Comparison of ENCODE assay signal across 14 cellular contexts in the genomic region with DNA sequence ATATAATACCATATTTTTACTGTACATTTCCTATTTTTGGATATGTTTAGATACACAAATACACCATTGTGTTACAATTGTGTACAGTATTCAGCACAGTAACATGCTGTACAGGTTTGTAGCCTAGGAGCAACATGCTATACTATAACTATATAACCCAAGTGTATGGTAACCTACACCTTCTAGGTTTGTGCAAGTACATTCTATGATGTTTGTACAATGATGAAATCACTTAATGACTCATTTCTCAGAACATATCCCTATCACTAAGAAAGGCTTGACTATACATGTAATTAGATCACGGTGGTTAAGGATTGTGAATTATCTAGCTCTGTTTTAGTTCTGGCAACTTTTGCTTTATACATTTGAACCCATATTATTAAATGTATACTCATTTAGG. TPM values are rescaled to one million over a fixed set of nuclear protein-coding genes. Genes with fewer than 3 reads are reported as not detected.
A peak's percentile ranks its signal among the peaks of the same experiment; 100 is the strongest.
DNase-seq lines count a peak whose midpoint lies in the region; ATAC-seq and TF ChIP-seq lines count a peak whose summit lies in the region.
"Had no signal": no experiment of that assay in that cellular context is flagged by ENCODE, and none has a peak within 500 bp of the region (broad histone marks: within the 10 kb centered on the region; RNA-seq: fewer than 3 reads in every experiment).

No MANE protein-coding gene starts in this region.

- dilution Hi-C loops in IMR-90 (cut with HindIII; ENCODE audit: low sequenced_read_pairs, unreplicated experiment), result no loop called here

- no peaks in the 10 kb centered on the region for H3K9me3 Mint-ChIP-seq in type B pancreatic cell
- H3K9me3 Mint-ChIP-seq: activated CD4-positive, alpha-beta memory T cell treated with anti-CD3 and anti-CD28 coated beads, Interleukin-2, amount 10 ng/mL, durations not matched to agents 7 days and 5 days; CD4-positive, alpha-beta memory T cell; neural progenitor cell had no signal

- no peaks in the 10 kb centered on the region for H3K27me3 ChIP-seq in GM23248 (replicated peaks; ENCODE audit: insufficient read depth)
- no peaks in the 10 kb centered on the region for H3K27me3 ChIP-seq in IMR-90 (ENCODE audit: control insufficient read depth, insufficient read depth, low read length)
- no peaks in the 10 kb centered on the region for H3K27me3 ChIP-seq in kidney epithelial cell (ENCODE audit: control insufficient read depth, insufficient read depth, low read length)
- H3K27me3 ChIP-seq: neural progenitor cell had no signal

- DNase-seq in GM23248, result peak; percentile 33
- peak; percentile 70 for DNase-seq in IMR-90
- peak; percentile 9 for DNase-seq in astrocyte of the hippocampus (ENCODE audit: low read depth, low spot score)
- DNase-seq in kidney epithelial cell (ENCODE audit: low read depth), result peak; percentile 16
- no peak for DNase-seq in type B pancreatic cell (ENCODE audit: extremely low spot score, unreplicated experiment)
- DNase-seq in NCI-H446 treated with DMSO at 0.1 percent for 48 hours (lab: John Stamatoyannopoulos, UW), result no peak
- DNase-seq: activated CD4-positive, alpha-beta memory T cell treated with anti-CD3 and anti-CD28 coated beads, Interleukin-2, amount 10 ng/mL, durations not matched to agents 7 days and 5 days; activated gamma-delta T cell; CD4-positive, alpha-beta memory T cell; hippocampal formation; NCI-H1092 had no signal

- no peaks in the 10 kb centered on the region for H3K79me1 ChIP-seq in IMR-90 (ENCODE audit: low read depth in 1 of 2, low read length in 2 of 2)

- in situ Hi-C loops in GM23248 (cut with MboI), result no loop called here
- in situ Hi-C loops in IMR-90 (cut with MboI; ENCODE audit: low sequenced_read_pairs), result no loop called here

- no peaks in the 10 kb centered on the region for H3K79me2 ChIP-seq in GM23248 (ENCODE audit: insufficient read depth)

- H2BK20ac ChIP-seq in IMR-90 (ENCODE audit: low read depth, low read length), result no peak overlapping the region

- no peaks in the 10 kb centered on the region for H3K9me3 ChIP-seq in GM23248 (ENCODE audit: low read depth)
- H3K9me3 ChIP-seq in IMR-90 (ENCODE audit: control insufficient read depth, insufficient read depth, low read length), result no peaks in the 10 kb centered on the region

- H3K36me3 Mint-ChIP-seq in type B pancreatic cell, result no peaks in the 10 kb centered on the region
- H3K36me3 Mint-ChIP-seq: CD4-positive, alpha-beta memory T cell; neural progenitor cell had no signal

- no TSS peak for BruUV-seq in IMR-90 (replicated peaks; lab: Mats Ljungman, UMichigan)

- no peak overlapping the region for H2AFZ ChIP-seq in GM23248
- H2AFZ ChIP-seq in IMR-90 (replicated peaks; ENCODE audit: low read length, poor library complexity), result no peak overlapping the region
- H2AFZ ChIP-seq: neural progenitor cell had no signal

- H3K9ac ChIP-seq in GM23248, result no peak overlapping the region
- no peak overlapping the region for H3K9ac ChIP-seq in IMR-90 (ENCODE audit: low read depth, low read length)
- H3K9ac ChIP-seq: neural progenitor cell had no signal

- H4K20me1 ChIP-seq in GM23248 (ENCODE audit: insufficient read depth) (no peaks in the 10 kb centered on the region), IMR-90 (ENCODE audit: insufficient read depth, low read length) (no peaks in the 10 kb centered on the region)

- H3K27ac ChIP-seq in GM23248 (no peak overlapping the region), IMR-90 (ENCODE audit: insufficient read depth, low read length) (no peak overlapping the region)
- H3K27ac ChIP-seq: neural progenitor cell had no signal

- H3K23ac ChIP-seq in IMR-90 (ENCODE audit: low read depth, low read length), result no peak overlapping the region

- no peak for TF ChIP-seq POLR2A in IMR-90 (IDR thresholded peaks at IDR 0.05; ENCODE audit: low read depth, low read length)

- H3K4me2 ChIP-seq in GM23248 (ENCODE audit: unreplicated experiment) (no peak overlapping the region), IMR-90 (ENCODE audit: low read depth, low read length) (no peak overlapping the region)
- H3K4me2 ChIP-seq: neural progenitor cell had no signal

- H3K36me3 ChIP-seq in GM23248 (ENCODE audit: low read depth), result no peaks in the 10 kb centered on the region
- no peaks in the 10 kb centered on the region for H3K36me3 ChIP-seq in IMR-90 (ENCODE audit: control insufficient read depth, insufficient read depth, low read length)
- no peaks in the 10 kb centered on the region for H3K36me3 ChIP-seq in kidney epithelial cell (ENCODE audit: control insufficient read depth, insufficient read depth, low read length)
- H3K36me3 ChIP-seq: neural progenitor cell had no signal

- no peaks in the 10 kb centered on the region for H3K4me1 Mint-ChIP-seq in type B pancreatic cell (ENCODE audit: unreplicated experiment)
- H3K4me1 Mint-ChIP-seq: neural progenitor cell had no signal

- no peak overlapping the region for H3K14ac ChIP-seq in IMR-90 (replicated peaks; ENCODE audit: low read depth, low read length)

- no peaks in the 10 kb centered on the region for H3K4me1 ChIP-seq in GM23248 (ENCODE audit: insufficient read depth)
- H3K4me1 ChIP-seq in IMR-90 (ENCODE audit: control insufficient read depth, insufficient read depth, low read length), result no peaks in the 10 kb centered on the region
- H3K4me1 ChIP-seq: neural progenitor cell had no signal

- no peak overlapping the region for H3K56ac ChIP-seq in IMR-90 (ENCODE audit: extremely low read depth, insufficient read depth, low read length)

- TF ChIP-seq CTCF in IMR-90 (conservative IDR thresholded peaks at IDR 0.05; ENCODE audit: low read depth, low read length), result no peak
- TF ChIP-seq CTCF in kidney epithelial cell (IDR thresholded peaks at IDR 0.05; ENCODE audit: insufficient read depth, low read length, poor library complexity, severe bottlenecking), result no peak
- no peak for TF ChIP-seq CTCF in type B pancreatic cell (conservative IDR thresholded peaks at IDR 0.05)

- POLR2A ChIA-PET in IMR-90 (lab: Charles Lee; ENCODE audit: unreplicated experiment), result no interaction called here

- no peak overlapping the region for H3K4ac ChIP-seq in IMR-90 (ENCODE audit: low read depth, low read length)

- H3F3A ChIP-seq in GM23248 (ENCODE audit: insufficient read depth), result no peaks in the 10 kb centered on the region

- H4K5ac ChIP-seq in IMR-90 (ENCODE audit: low read depth, low read length), result no peak overlapping the region

- intact Hi-C loops in IMR-90 (cut with micrococcal nuclease), result loop anchor here (2.0 kb wide), 1 partner anchor 21 kb away; no protein-coding TSS in a partner anchor

- no peak overlapping the region for H3K27ac Mint-ChIP-seq in type B pancreatic cell
- H3K27ac Mint-ChIP-seq: activated CD4-positive, alpha-beta memory T cell treated with anti-CD3 and anti-CD28 coated beads, Interleukin-2, amount 10 ng/mL, durations not matched to agents 7 days and 5 days; CD4-positive, alpha-beta memory T cell; neural progenitor cell had no signal

- no peak overlapping the region for H3K18ac ChIP-seq in IMR-90 (ENCODE audit: low read depth, low read length)

- no peak overlapping the region for H3K4me3 ChIP-seq in GM23248
- H3K4me3 ChIP-seq in IMR-90 (ENCODE audit: insufficient read depth, low read depth, low read length), result no peak overlapping the region
- H3K4me3 ChIP-seq in kidney epithelial cell (ENCODE audit: low read depth, low read length), result no peak overlapping the region
- H3K4me3 ChIP-seq: neural progenitor cell had no signal

- no peak overlapping the region for H4K91ac ChIP-seq in IMR-90 (ENCODE audit: insufficient read depth, low read depth, low read length)

- CTCF ChIA-PET in IMR-90 (lab: Yijun Ruan, JAX), result no interaction called here

- H2BK120ac ChIP-seq in IMR-90 (ENCODE audit: low read depth, low read length), result no peak overlapping the region

- 80 to 89% methylated on average over 1 of the region's 1 CpG for WGBS in GM23248 (ENCODE audit: low coverage in 1 of 2, low lambda C conversion rate in 2 of 2, missing lambda C conversion rate in 2 of 2), 2 experiments
- no CpG with 5 or more reads among the region's 1 CpG for WGBS in IMR-90 (ENCODE audit: extremely low coverage in 2 of 2, insufficient read length in 1 of 2), 2 experiments

- H3K4me3 Mint-ChIP-seq in type B pancreatic cell, result no peak overlapping the region
- H3K4me3 Mint-ChIP-seq: activated CD4-positive, alpha-beta memory T cell treated with anti-CD3 and anti-CD28 coated beads, Interleukin-2, amount 10 ng/mL, durations not matched to agents 7 days and 5 days; CD4-positive, alpha-beta memory T cell; neural progenitor cell had no signal

- no peak overlapping the region for H2AK5ac ChIP-seq in IMR-90 (ENCODE audit: low read depth, low read length)

- no peak overlapping the region for H2AK9ac ChIP-seq in IMR-90 (replicated peaks; ENCODE audit: low read depth, low read length, poor library complexity)

- no peak overlapping the region for H2BK5ac ChIP-seq in IMR-90 (ENCODE audit: low read depth, low read length, poor library complexity, severe bottlenecking)

- no peak for TF ChIP-seq RAD21 in IMR-90 (IDR thresholded peaks at IDR 0.05; ENCODE audit: low read length)

- no peaks in the 10 kb centered on the region for H3K9me1 ChIP-seq in IMR-90 (ENCODE audit: insufficient read depth, low read length)

- peak; percentile 63 for ATAC-seq in IMR-90 (ENCODE audit: low read depth)
- ATAC-seq in GM21619 (IDR thresholded peaks at IDR 0.05; ENCODE audit: unreplicated experiment), result no peak
- ATAC-seq: sciatic nerve had no signal

- no peaks in the 10 kb centered on the region for H3K27me3 Mint-ChIP-seq in type B pancreatic cell

- no peaks in the 10 kb centered on the region for H3K9me2 ChIP-seq in GM23248 (ENCODE audit: insufficient read depth)

- no peak overlapping the region for H2BK15ac ChIP-seq in IMR-90 (ENCODE audit: low read depth, low read length)

- no peak overlapping the region for H4K8ac ChIP-seq in IMR-90 (ENCODE audit: low read depth in 2 of 2, low read length in 2 of 2)

RNA-seq across cellular contexts. Expression of a gene that starts 31.3 kb away (rescaled TPM):
- 2.0 and 3.1 TPM in 2 replicates for total RNA-seq in GM23248 (2014; rRNA removed; shearing (Covaris generic))
- polyA plus RNA-seq in GM23248 (2016; fragmentation: Nextera tagmentation; extraction: Ambion mirVana) (9.4 and 10.9 TPM in 2 replicates), IMR-90 (2012; rRNA removed) (2.1 and 2.5 TPM in 2 replicates)
- total RNA-seq in IMR-90 (2012; rRNA removed) (1.8 and 2.8 TPM in 2 replicates), kidney epithelial cell (2.5 and 4.4 TPM in 2 replicates), type B pancreatic cell (ENCODE audit: low replicate concordance) (2.9 and 8.2 TPM in 2 replicates)
- polyA plus RNA-seq in IMR-90 (2012; cell fraction: cytosol; rRNA removed), result 0.42 and 0.66 TPM in 2 replicates
- polyA plus RNA-seq in IMR-90 (2012; cell fraction: nucleus; rRNA removed; ENCODE audit: low replicate concordance), result 0.35 and 2.8 TPM in 2 replicates

RNA-seq across cellular contexts. Expression of a gene that starts 38.8 kb away (rescaled TPM):
- 38.4 and 70.3 TPM in 2 replicates for total RNA-seq in GM23248 (2014; rRNA removed; shearing (Covaris generic))
- polyA plus RNA-seq in GM23248 (2016; fragmentation: Nextera tagmentation; extraction: Ambion mirVana) (116 and 125 TPM in 2 replicates), IMR-90 (2012; rRNA removed) (13.5 and 20.7 TPM in 2 replicates)
- total RNA-seq in IMR-90 (2012; rRNA removed) (6.9 and 14.5 TPM in 2 replicates), kidney epithelial cell (52.2 and 71.8 TPM in 2 replicates), type B pancreatic cell (ENCODE audit: low replicate concordance) (18.4 TPM in 2 replicates)
- polyA plus RNA-seq in IMR-90 (2012; cell fraction: cytosol; rRNA removed), result 59.3 and 202 TPM in 2 replicates
- polyA plus RNA-seq in IMR-90 (2012; cell fraction: nucleus; rRNA removed; ENCODE audit: low replicate concordance), result 11.2 and 12.1 TPM in 2 replicates

RNA-seq across cellular contexts. Expression of a gene that starts 57.9 kb away (rescaled TPM):
- 42.1 and 43.7 TPM in 2 replicates for total RNA-seq in GM23248 (2014; rRNA removed; shearing (Covaris generic))
- polyA plus RNA-seq in GM23248 (2016; fragmentation: Nextera tagmentation; extraction: Ambion mirVana) (61.6 and 68.5 TPM in 2 replicates), IMR-90 (2012; rRNA removed) (1.2 and 1.6 TPM in 2 replicates)
- total RNA-seq in IMR-90 (2012; rRNA removed) (1.6 and 2.2 TPM in 2 replicates), kidney epithelial cell (6.1 and 7.5 TPM in 2 replicates), type B pancreatic cell (ENCODE audit: low replicate concordance) (82.7 and 187 TPM in 2 replicates)
- 1.0 and 1.4 TPM in 2 replicates for polyA plus RNA-seq in IMR-90 (2012; cell fraction: cytosol; rRNA removed)
- 0.37 and 0.46 TPM in 2 replicates for polyA plus RNA-seq in IMR-90 (2012; cell fraction: nucleus; rRNA removed; ENCODE audit: low replicate concordance)
- total RNA-seq: activated CD4-positive, alpha-beta memory T cell treated with anti-CD3 and anti-CD28 coated beads, Interleukin-2, amount 10 ng/mL, durations not matched to agents 7 days and 5 days; CD4-positive, alpha-beta memory T cell had no signal
- polyA plus RNA-seq: CD4-positive, alpha-beta memory T cell had no signal

Comparison
In these comparisons a context has a peak if more than half of its experiments do, and no peak if none do; other contexts are left out.
1. DNase-seq: peak in GM23248 (single experiment), IMR-90 (single experiment), astrocyte of the hippocampus (single experiment) and kidney epithelial cell (single experiment); none in type B pancreatic cell (single experiment) and NCI-H446 treated with DMSO at 0.1 percent for 48 hours (single experiment).